In genomic region chr17:36949461-36949927, GRCh38 we compare ENCODE assay signal across 9 cellular contexts. TPM values are rescaled to one million over a fixed set of nuclear protein-coding genes. Genes with fewer than 3 reads are reported as not detected.
DNase-seq lines count a peak whose midpoint lies in the region; ATAC-seq and TF ChIP-seq lines count a peak whose summit lies in the region.
"Had no signal": no experiment of that assay in that cellular context is flagged by ENCODE, and none has a peak within 500 bp of the region (broad histone marks: within the 10 kb centered on the region; RNA-seq: fewer than 3 reads in every experiment).

No MANE protein-coding gene starts in this region.

- H3K4me3 ChIP-seq in Caco-2 (ENCODE audit: low read depth, low read length) (peak overlapping the region; percentile 91), HUES48 (ENCODE audit: low read depth, low read length) (peak overlapping the region; percentile 88), brain microvascular endothelial cell (ENCODE audit: low read depth, low read length) (peak overlapping the region; percentile 87), liver (ENCODE audit: low read depth in 1 of 3, low read length in 3 of 3) (peak overlapping the region; percentile 87 to 98 (median 96)), thymus (ENCODE audit: low read length) (peak overlapping the region; percentile 68)

- in situ Hi-C loops in brain microvascular endothelial cell (cut with HindIII; ENCODE audit: low pct_ligation_motif_present, low sequenced_read_pairs): no loop called here

- H3K4me1 ChIP-seq in Caco-2 (peaks cover 8% of the 10 kb centered on the region; the same call in 1 of the 2 replicates), HUES48 (ENCODE audit: control insufficient read depth, insufficient read depth, low read length) (peaks cover 38% of the 10 kb centered on the region), liver (ENCODE audit: control insufficient read depth in 4 of 4, insufficient read depth in 4 of 4, low read length in 3 of 4) (peaks cover 4 to 20% (median 11%) of the 10 kb centered on the region in 4 donors), thymus (ENCODE audit: control insufficient read depth, insufficient read depth, low read length) (peaks cover 18% of the 10 kb centered on the region)

- TF ChIP-seq CTCF in Caco-2 (IDR thresholded peaks at IDR 0.05; ENCODE audit: insufficient read depth in 1 of 2, low read depth in 1 of 2, low read length in 1 of 2, severe bottlenecking in 1 of 2, unreplicated experiment in 1 of 2): no peak
- TF ChIP-seq CTCF in brain microvascular endothelial cell (IDR thresholded peaks at IDR 0.05; ENCODE audit: low read depth, low read length, missing control alignments): peak; percentile 15
- TF ChIP-seq CTCF in liver (IDR thresholded peaks at IDR 0.05; ENCODE audit: low read depth, low read length, missing input control): no peak

- H3K9me3 ChIP-seq in Caco-2 (no peaks in the 10 kb centered on the region), HUES48 (ENCODE audit: control insufficient read depth, insufficient read depth, low read length) (no peaks in the 10 kb centered on the region), liver (ENCODE audit: control insufficient read depth in 4 of 4, low read length in 3 of 4) (no peaks in the 10 kb centered on the region), thymus (ENCODE audit: control insufficient read depth) (no peaks in the 10 kb centered on the region)

- H3K4me1 Mint-ChIP-seq in Caco-2 (ENCODE audit: low read depth, unreplicated experiment): peaks cover 7% of the 10 kb centered on the region

- ATAC-seq in GM18519 (IDR thresholded peaks at IDR 0.05; ENCODE audit: low FRiP score, unreplicated experiment) (no peak), GM18502 (IDR thresholded peaks at IDR 0.05; ENCODE audit: poor library complexity, unreplicated experiment) (no peak)

- BruUV-seq in Caco-2 (replicated peaks; lab: Mats Ljungman, UMichigan): TSS peak; percentile 26

- peaks cover 7% of the 10 kb centered on the region for H3K27me3 Mint-ChIP-seq in Caco-2 (ENCODE audit: insufficient read depth, unreplicated experiment)

- H3K4me3 Mint-ChIP-seq in Caco-2 (ENCODE audit: unreplicated experiment): peak overlapping the region; percentile 79

- WGBS in liver: 17% methylated on average over 9 of the region's 9 CpGs
- 26% methylated on average over 9 of the region's 9 CpGs for WGBS in thymus

- intact Hi-C loops in Caco-2 (cut with micrococcal nuclease; ENCODE audit: unreplicated experiment): no loop called here

- H3K9me3 Mint-ChIP-seq in Caco-2 (ENCODE audit: unreplicated experiment): no peaks in the 10 kb centered on the region

- H3K36me3 ChIP-seq in Caco-2 (ENCODE audit: control insufficient read depth, insufficient read depth, low read length) (no peaks in the 10 kb centered on the region; the same call in 1 of the 2 replicates), HUES48 (ENCODE audit: control insufficient read depth, insufficient read depth, low read length) (peaks cover 42% of the 10 kb centered on the region), brain microvascular endothelial cell (replicated peaks) (peaks cover 20% of the 10 kb centered on the region), liver (ENCODE audit: control insufficient read depth in 4 of 4, insufficient read depth in 3 of 4, low read depth in 1 of 4, low read length in 3 of 4) (peaks cover 2 to 23% (median 14%) of the 10 kb centered on the region in 4 donors), thymus (ENCODE audit: control insufficient read depth, insufficient read depth) (peaks cover 16% of the 10 kb centered on the region)

- H3K27me3 ChIP-seq in Caco-2 (replicated peaks; ENCODE audit: control insufficient read depth, insufficient read depth, low read length): no peaks in the 10 kb centered on the region
- peaks cover 40% of the 10 kb centered on the region for H3K27me3 ChIP-seq in HUES48 (ENCODE audit: control insufficient read depth, insufficient read depth, low read length)
- peaks cover 35% of the 10 kb centered on the region for H3K27me3 ChIP-seq in brain microvascular endothelial cell (replicated peaks)
- H3K27me3 ChIP-seq in liver (ENCODE audit: control insufficient read depth in 4 of 4, insufficient read depth in 4 of 4, low read length in 3 of 4): peaks cover 0 to 17% (median 9%) of the 10 kb centered on the region in 4 donors
- peaks cover 34% of the 10 kb centered on the region for H3K27me3 ChIP-seq in thymus (ENCODE audit: control insufficient read depth, insufficient read depth)

- CTCF ChIA-PET in Caco-2 (lab: Charles Lee): interaction anchor here (0.6 to 1.2 kb wide), 3 partner anchors 93 to 467 kb away, joined by 3 to 7 read pairs (median 4); partner anchors contain the start of gene MRM1

- peak overlapping the region; percentile 74 for H3K27ac Mint-ChIP-seq in Caco-2 (ENCODE audit: unreplicated experiment)

- peaks cover 56% of the 10 kb centered on the region for H3K36me3 Mint-ChIP-seq in Caco-2 (ENCODE audit: insufficient read depth, unreplicated experiment)

- peak in 1 of 2 donors; percentile 9 for TF ChIP-seq RAD21 in liver (IDR thresholded peaks at IDR 0.05)

- no peak for DNase-seq in Caco-2
- no peak for DNase-seq in brain microvascular endothelial cell
- DNase-seq in NK-92 (lab: John Stamatoyannopoulos, UW; ENCODE audit: unreplicated experiment): no peak

- POLR2A ChIA-PET in Caco-2 (lab: Charles Lee): interaction anchor here (0.6 to 1.3 kb wide), 7 partner anchors 12 to 1133 kb away, joined by 3 to 7 read pairs (median 4); partner anchors contain the start of genes LHX1 and MRM1

- peak overlapping the region; percentile 82 for H3K9ac ChIP-seq in HUES48 (ENCODE audit: low read depth, low read length)
- peak overlapping the region; percentile 73 to 85 for H3K9ac ChIP-seq in liver (ENCODE audit: low read depth in 1 of 2, low read length in 2 of 2)

- H3K27ac ChIP-seq in HUES48 (ENCODE audit: low read depth, low read length) (peak overlapping the region; percentile 89), brain microvascular endothelial cell (peak overlapping the region; percentile 69), liver (ENCODE audit: low read depth in 1 of 2, low read length in 2 of 2) (peak overlapping the region; percentile 62 to 84), thymus (ENCODE audit: low read depth) (no peak overlapping the region)

TF ChIP-seq in liver, 16 proteins besides CTCF, POLR2A, EP300 and RAD21:
- TF ChIP-seq RXRA (IDR thresholded peaks at IDR 0.05) (no peak), EGR1 (IDR thresholded peaks at IDR 0.05; ENCODE audit: low read depth in 2 of 2) (no peak), GABPA (IDR thresholded peaks at IDR 0.05 in 1 of 2, conservative IDR thresholded peaks at IDR 0.05 in 1 of 2) (no peak), JUND (IDR thresholded peaks at IDR 0.05) (no peak), YY1 (IDR thresholded peaks at IDR 0.05) (no peak)
- TF ChIP-seq, protein P1, sequence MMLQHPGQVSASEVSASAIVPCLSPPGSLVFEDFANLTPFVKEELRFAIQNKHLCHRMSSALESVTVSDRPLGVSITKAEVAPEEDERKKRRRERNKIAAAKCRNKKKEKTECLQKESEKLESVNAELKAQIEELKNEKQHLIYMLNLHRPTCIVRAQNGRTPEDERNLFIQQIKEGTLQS (IDR thresholded peaks at IDR 0.05): no peak

RNA-seq across cellular contexts. Expression of gene AATF, which starts 0.7 kb away (rescaled TPM):
- total RNA-seq in Caco-2 (2022) (81.7 and 87.6 TPM in 2 replicates), liver (10 to 100 TPM; 10.8 to 13.9 TPM)
- polyA plus RNA-seq in liver (10 to 100 TPM; 13.0 to 16.9 TPM), thymus (33.5 TPM)

RNA-seq across cellular contexts. Expression of gene LHX1, which starts 12.2 kb away (rescaled TPM):
- 0.37 TPM in 1 of 2 replicates, not detected in the other for total RNA-seq in Caco-2 (2022)
- total RNA-seq in liver: not detected
- not detected for polyA plus RNA-seq in liver
- polyA plus RNA-seq in thymus: 0.09 TPM
- total RNA-seq: subcutaneous adipose tissue had no signal
